In genomic region chr6:28587746-28588075, GRCh38 we compare ENCODE assay signal across 8 cellular contexts.
DNase-seq lines count a peak whose midpoint lies in the region; ATAC-seq and TF ChIP-seq lines count a peak whose summit lies in the region.

No MANE protein-coding gene starts in this region.

- in situ Hi-C loops in KBM-7 (cut with MboI; ENCODE audit: low pct_unique_long_range_greater_than_20kb, low sequenced_read_pairs) = no loop called here

- H3K4me1 ChIP-seq in SJSA1 (replicated peaks) (peaks cover 14% of the 10 kb centered on the region), fibroblast of lung (ENCODE audit: control insufficient read depth, extremely low read depth, insufficient read depth, low read length) (no peaks in the 10 kb centered on the region), psoas muscle (no peaks in the 10 kb centered on the region)

- no peaks in the 10 kb centered on the region for H4K20me1 ChIP-seq in fibroblast of lung (ENCODE audit: control insufficient read depth, extremely low read depth, insufficient read depth, low read length)

- H3K36me3 ChIP-seq in GM06990 (ENCODE audit: control insufficient read depth, insufficient read depth, low read length) (no peaks in the 10 kb centered on the region), SJSA1 (no peaks in the 10 kb centered on the region), fibroblast of lung (ENCODE audit: control insufficient read depth, insufficient read depth, low read length) (no peaks in the 10 kb centered on the region), psoas muscle (ENCODE audit: insufficient read depth in 1 of 2, low read depth in 1 of 2) (no peaks in the 10 kb centered on the region)

- whole genome bisulfite sequencing in psoas muscle, 3 donors = 19 to 20% (median 20%) methylated on average over 8 of the region's 8 CpGs

- H2AFZ ChIP-seq in fibroblast of lung (ENCODE audit: low read length) = peak overlapping the region; percentile 85

- H3K9me3 ChIP-seq in SJSA1 (replicated peaks) (no peaks in the 10 kb centered on the region), fibroblast of lung (ENCODE audit: control insufficient read depth, insufficient read depth, low read depth, low read length) (no peaks in the 10 kb centered on the region), psoas muscle (no peaks in the 10 kb centered on the region)

- H3K4me3 ChIP-seq in GM06990 (replicated peaks; ENCODE audit: low read depth, low read length) (peak overlapping the region; percentile 77), SJSA1 (peak overlapping the region; percentile 39), fibroblast of lung (replicated peaks in 1 of 4; ENCODE audit: control extremely low read depth in 1 of 4, insufficient read depth in 1 of 4, low read depth in 3 of 4, low read length in 4 of 4) (peak overlapping the region; percentile 37 to 70 (median 56)), psoas muscle (peak overlapping the region; percentile 62)

- peak overlapping the region; percentile 87 for H3K4me2 ChIP-seq in fibroblast of lung (ENCODE audit: extremely low read depth, insufficient read depth, low read length)

- H3K27me3 ChIP-seq in GM06990 (replicated peaks; ENCODE audit: control insufficient read depth, insufficient read depth, low read length) (no peaks in the 10 kb centered on the region), SJSA1 (replicated peaks) (no peaks in the 10 kb centered on the region), fibroblast of lung (ENCODE audit: control insufficient read depth, insufficient read depth, low read length) (no peaks in the 10 kb centered on the region), psoas muscle (ENCODE audit: insufficient read depth in 3 of 3, low read length in 2 of 3) (peaks cover 8 to 52% (median 22%) of the 10 kb centered on the region in 3 donors)

- intact Hi-C loops in psoas muscle (cut with DNase I) = no loop called here

- no peaks in the 10 kb centered on the region for H3K79me2 ChIP-seq in fibroblast of lung (ENCODE audit: control insufficient read depth, insufficient read depth, low read length)

- H3K27ac ChIP-seq in SJSA1 = no peak overlapping the region
- H3K27ac ChIP-seq in fibroblast of lung (ENCODE audit: insufficient read depth, low read length) = no peak overlapping the region
- no peak overlapping the region for H3K27ac ChIP-seq in psoas muscle

- DNase-seq in GM06990 (ENCODE audit: extremely low read depth, insufficient read length) (no peak), SJSA1 (ENCODE audit: low read depth in 1 of 2, low spot score in 2 of 2) (no peak), fibroblast of lung (ENCODE audit: low read depth in 2 of 2) (peak in 1 of 2 donors; percentile 46), psoas muscle (no peak), KBM-7 (no peak), HCEC 1CT (no peak), midbrain (lab: John Stamatoyannopoulos, UW) (no peak), COLO829 (ENCODE audit: low spot score) (no peak)

- no peak for ATAC-seq in psoas muscle

- TF ChIP-seq CTCF in GM06990 (IDR thresholded peaks at IDR 0.05; ENCODE audit: insufficient read depth, low read length, poor library complexity, severe bottlenecking) (no peak), fibroblast of lung (conservative IDR thresholded peaks at IDR 0.05 in 1 of 2, IDR thresholded peaks at IDR 0.05 in 1 of 2; ENCODE audit: low read depth in 1 of 2, low read length in 2 of 2) (no peak), psoas muscle (IDR thresholded peaks at IDR 0.05) (no peak)

- no peak overlapping the region for H3K9ac ChIP-seq in fibroblast of lung (ENCODE audit: insufficient read depth, low read length)
